22 cellular contexts compared by ENCODE assay signal in genomic region chr12:108369736-108370396, GRCh38. TPM values are rescaled to one million over a fixed set of nuclear protein-coding genes. Genes with fewer than 3 reads are reported as not detected.
A peak's percentile ranks its signal among the peaks of the same experiment; 100 is the strongest.
DNase-seq lines count a peak whose midpoint lies in the region; ATAC-seq and TF ChIP-seq lines count a peak whose summit lies in the region.
"Had no signal": no experiment of that assay in that cellular context is flagged by ENCODE, and none has a peak within 500 bp of the region (broad histone marks: within the 10 kb centered on the region; RNA-seq: fewer than 3 reads in every experiment).

No MANE protein-coding gene starts in this region.

- H3K9me3 Mint-ChIP-seq in endodermal cell = peaks cover 22% of the 10 kb centered on the region

- BruUV-seq in PC-3 (replicated peaks; lab: Mats Ljungman, UMichigan) = no TSS peak

- intact Hi-C loops in PC-3 (cut with micrococcal nuclease) (no loop called here), lower leg skin (cut with DNase I; ENCODE audit: low total_unique reads) (no loop called here)

- H3K4me3 Mint-ChIP-seq in endodermal cell = no peak overlapping the region
- H3K4me3 Mint-ChIP-seq: CD8-positive, alpha-beta T cell; HFFc6 had no signal

- peak; percentile 51 for TF ChIP-seq CTCF in endodermal cell (conservative IDR thresholded peaks at IDR 0.05)
- no peak for TF ChIP-seq CTCF in smooth muscle cell (IDR thresholded peaks at IDR 0.05; ENCODE audit: borderline replicate concordance, insufficient read depth, poor library complexity, severe bottlenecking)
- no peak for TF ChIP-seq CTCF in PC-3 (conservative IDR thresholded peaks at IDR 0.05; ENCODE audit: low read depth, low read length)
- no peak for TF ChIP-seq CTCF in lower leg skin (IDR thresholded peaks at IDR 0.05)

- CTCF ChIA-PET in PC-3 (lab: Charles Lee) = no interaction called here

- POLR2A ChIA-PET in PC-3 (lab: Charles Lee; ENCODE audit: unreplicated experiment) = no interaction called here

- DNase-seq in H4 (ENCODE audit: low spot score) (peak; percentile 43), RPMI7951 (ENCODE audit: low read depth) (peak; percentile 88), endodermal cell (peak; percentile 48), smooth muscle cell (lab: John Stamatoyannopoulos, UW; ENCODE audit: unreplicated experiment) (no peak), PC-3 (no peak), lower leg skin (ENCODE audit: low spot score in 2 of 2) (no peak)
- DNase-seq: Caco-2; CD8-positive, alpha-beta T cell; DMS79; GF-D8; HFFc6; KG1; MM.1S; NCI-H2029 treated with DMSO at 0.1 percent for 48 hours; NCI-H446 treated with DMSO at 0.1 percent for 48 hours; NCI-H526 treated with DMSO at 0.1 percent for 48 hours; SHP77 treated with DMSO at 0.1 percent for 48 hours had no signal

- H3K9ac ChIP-seq in endodermal cell (ENCODE audit: extremely low read depth, low read length, poor library complexity, severe bottlenecking) (no peak overlapping the region), smooth muscle cell (ENCODE audit: low read depth) (no peak overlapping the region), PC-3 (ENCODE audit: low read length) (no peak overlapping the region)

- H3F3A ChIP-seq in smooth muscle cell (ENCODE audit: low read depth) (peaks cover 20% of the 10 kb centered on the region), PC-3 (ENCODE audit: low read length, unreplicated experiment) (no peaks in the 10 kb centered on the region)

- H4K20me1 ChIP-seq in smooth muscle cell (ENCODE audit: low read depth) = no peaks in the 10 kb centered on the region
- H4K20me1 ChIP-seq in PC-3 (ENCODE audit: low read length) = no peaks in the 10 kb centered on the region

- peaks cover 2% of the 10 kb centered on the region for H3K27me3 Mint-ChIP-seq in endodermal cell (ENCODE audit: insufficient read depth)

- H3K4me2 ChIP-seq in smooth muscle cell = peak overlapping the region; percentile 51
- no peak overlapping the region for H3K4me2 ChIP-seq in PC-3 (ENCODE audit: low read length)

- peaks cover 3% of the 10 kb centered on the region for H3K36me3 Mint-ChIP-seq in endodermal cell (ENCODE audit: low read depth)
- H3K36me3 Mint-ChIP-seq: CD8-positive, alpha-beta T cell had no signal

- H3K4me1 ChIP-seq in endodermal cell (ENCODE audit: control insufficient read depth, insufficient read depth, low read length) = no peaks in the 10 kb centered on the region
- peaks cover 10% of the 10 kb centered on the region for H3K4me1 ChIP-seq in smooth muscle cell (ENCODE audit: low read depth)
- H3K4me1 ChIP-seq in PC-3 (ENCODE audit: insufficient read depth, low read length) = no peaks in the 10 kb centered on the region
- H3K4me1 ChIP-seq: Caco-2, HAP-1 had no signal

- 93 to 97% methylated on average over 2 to 5 of the region's 5 CpGs for WGBS in endodermal cell (ENCODE audit: insufficient coverage in 1 of 2, insufficient read length in 1 of 2), 2 experiments
- 57% methylated on average over 5 of the region's 5 CpGs for WGBS in smooth muscle cell (ENCODE audit: low lambda C conversion rate)
- WGBS in lower leg skin, 2 donors = 79 to 82% methylated on average over 5 of the region's 5 CpGs

- H3K4me3 ChIP-seq in endodermal cell (ENCODE audit: low read length) (no peak overlapping the region), smooth muscle cell (no peak overlapping the region), PC-3 (ENCODE audit: low read length) (no peak overlapping the region), lower leg skin (ENCODE audit: low read depth, poor library complexity, severe bottlenecking) (no peak overlapping the region)
- H3K4me3 ChIP-seq: HAP-1, SK-N-MC had no signal

- H3K27ac ChIP-seq in endodermal cell (ENCODE audit: low read depth, low read length) (no peak overlapping the region), smooth muscle cell (ENCODE audit: low read depth) (peak overlapping the region; percentile 71), PC-3 (ENCODE audit: low read length) (no peak overlapping the region)
- H3K27ac ChIP-seq: C4-2B, SK-N-MC had no signal

- TF ChIP-seq POLR2A in lower leg skin (IDR thresholded peaks at IDR 0.05) = no peak

- H3K27ac Mint-ChIP-seq in endodermal cell = no peak overlapping the region
- H3K27ac Mint-ChIP-seq: CD8-positive, alpha-beta T cell; HFFc6 had no signal

- no peaks in the 10 kb centered on the region for H3K27me3 ChIP-seq in endodermal cell (ENCODE audit: control insufficient read depth, insufficient read depth, low read length, poor library complexity, severe bottlenecking)
- no peaks in the 10 kb centered on the region for H3K27me3 ChIP-seq in smooth muscle cell (ENCODE audit: low read depth)
- H3K27me3 ChIP-seq in PC-3 (ENCODE audit: low read length) = peaks cover 63% of the 10 kb centered on the region

- H2AFZ ChIP-seq in smooth muscle cell (ENCODE audit: low read depth) (no peak overlapping the region), PC-3 (ENCODE audit: low read length) (no peak overlapping the region)

- no peaks in the 10 kb centered on the region for H3K9me2 ChIP-seq in PC-3 (replicated peaks; ENCODE audit: low read length)

- H3K4me1 Mint-ChIP-seq in endodermal cell = no peaks in the 10 kb centered on the region

- H3K9me3 ChIP-seq in endodermal cell (ENCODE audit: control insufficient read depth, low read length) = peaks cover 26% of the 10 kb centered on the region
- peaks cover 7% of the 10 kb centered on the region for H3K9me3 ChIP-seq in smooth muscle cell (replicated peaks; ENCODE audit: low read depth)
- H3K9me3 ChIP-seq in PC-3 (ENCODE audit: low read length) = 0 out of 2 replicates have a peak, but pooled peaks cover 12% of the 10 kb centered on the region
- H3K9me3 ChIP-seq: Caco-2, HAP-1 had no signal

- no peak for ATAC-seq in PC-3
- ATAC-seq in GM19467 (IDR thresholded peaks at IDR 0.05; ENCODE audit: unreplicated experiment) = no peak
- ATAC-seq: CD8-positive, alpha-beta T cell; Panc1 had no signal

- no peaks in the 10 kb centered on the region for H3K36me3 ChIP-seq in endodermal cell (ENCODE audit: control insufficient read depth, insufficient read depth, low read length)
- H3K36me3 ChIP-seq in smooth muscle cell (ENCODE audit: low read depth) = no peaks in the 10 kb centered on the region
- H3K36me3 ChIP-seq in PC-3 (ENCODE audit: low read depth, low read length) = no peaks in the 10 kb centered on the region
- H3K36me3 ChIP-seq: HAP-1 had no signal

- H3K79me2 ChIP-seq in smooth muscle cell (ENCODE audit: low read depth) (no peaks in the 10 kb centered on the region), PC-3 (ENCODE audit: low read length) (no peaks in the 10 kb centered on the region)

RNA-seq across cellular contexts. Expression of gene CMKLR1, which starts 30.8 kb away (rescaled TPM):
- 1.5 and 1.6 TPM in 2 replicates for total RNA-seq in H4 (2014; rRNA removed; shearing (Covaris generic))
- total RNA-seq in RPMI7951 (2014; rRNA removed; shearing (Covaris generic)) = 34.5 and 43.6 TPM in 2 replicates
- total RNA-seq in endodermal cell (not detected), smooth muscle cell (294 and 312 TPM in 2 replicates), PC-3 (2014; rRNA removed) (not detected in 2 replicates), lower leg skin (1 to 10 TPM; 1.1 to 7.5 (median 3.7) TPM)
- polyA plus RNA-seq in endodermal cell (2013, experiment 1 of 2) = 0.21 TPM
- polyA plus RNA-seq in endodermal cell (2013, experiment 2 of 2) = 0.25 TPM
- 111 and 179 TPM in 2 replicates for polyA plus RNA-seq in smooth muscle cell
- total RNA-seq: Caco-2; CD8-positive, alpha-beta T cell; HFFc6 had no signal

Comparison
In these comparisons a context has a peak if more than half of its experiments do, and no peak if none do; other contexts are left out.
1. DNase-seq: peak in H4 (single experiment), RPMI7951 (single experiment) and endodermal cell (single experiment); none in smooth muscle cell (single experiment), PC-3 (single experiment) and lower leg skin (0 of 2).